8 cellular contexts compared by ENCODE assay signal in the genomic region with DNA sequence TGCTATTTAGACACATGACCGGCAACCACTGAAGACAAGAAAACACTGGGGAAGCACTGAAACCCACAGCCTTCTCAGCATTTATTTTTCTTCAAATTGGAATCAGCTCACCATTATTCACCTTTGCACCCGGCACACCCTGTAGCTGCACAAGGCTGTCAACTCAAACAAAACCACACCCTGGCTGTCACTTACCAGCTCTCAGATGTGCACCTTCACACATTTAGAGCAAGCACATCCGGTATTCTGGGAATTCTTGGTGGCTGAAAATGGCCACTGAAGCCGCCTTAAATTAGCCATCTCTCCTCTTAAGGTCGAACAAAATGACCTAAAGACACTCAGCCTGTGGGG. TPM values are rescaled to one million over a fixed set of nuclear protein-coding genes. Genes with fewer than 3 reads are reported as not detected.
DNase-seq lines count a peak whose midpoint lies in the region; ATAC-seq and TF ChIP-seq lines count a peak whose summit lies in the region.

No MANE protein-coding gene starts in this region.

- H3K4me1 Mint-ChIP-seq in CD14-positive monocyte, result peaks cover 44% of the 10 kb centered on the region

- peak overlapping the region; percentile 91 to 98 (median 97) for H3K27ac Mint-ChIP-seq in CD14-positive monocyte

- peak overlapping the region; percentile 75 to 89 for H3K4me3 Mint-ChIP-seq in CD14-positive monocyte

- H3K9me3 ChIP-seq in HUES6 (ENCODE audit: control insufficient read depth, insufficient read depth, low read depth, low read length), result no peaks in the 10 kb centered on the region

- H3K9me3 Mint-ChIP-seq in CD14-positive monocyte, result peaks cover 0 to 15% (median 1%) of the 10 kb centered on the region in 7 donors

- intact Hi-C loops in CD14-positive monocyte (cut with micrococcal nuclease), result no loop called here

- no peak for DNase-seq in CD14-positive monocyte (ENCODE audit: low spot score)
- DNase-seq in activated gamma-delta T cell treated with anti-CD3 and anti-CD28 coated beads, Interleukin-2, amount 50 U/mL, for 16 hours (ENCODE audit: low read depth), result peak; percentile 43
- peak; percentile 40 to 79 for DNase-seq in stimulated activated CD8-positive, alpha-beta memory T cell treated with anti-CD3 and anti-CD28 coated beads, Interleukin-7, amount 100 ng/mL, for 48 hours (ENCODE audit: extremely low read depth in 1 of 2, low read depth in 1 of 2)
- DNase-seq in NCI-H446 treated with DMSO at 0.1 percent for 48 hours (lab: John Stamatoyannopoulos, UW), result no peak
- no peak for DNase-seq in NCI-H526 treated with DMSO at 0.1 percent for 48 hours (lab: John Stamatoyannopoulos, UW)

- H3K36me3 Mint-ChIP-seq in CD14-positive monocyte, result peaks cover 5 to 18% of the 10 kb centered on the region in 2 donors

- peaks cover 23 to 33% (median 28%) of the 10 kb centered on the region in 3 donors for H3K27me3 Mint-ChIP-seq in CD14-positive monocyte (ENCODE audit: low read depth in 3 of 3)

- no peaks in the 10 kb centered on the region for H3K36me3 ChIP-seq in HUES6 (ENCODE audit: control insufficient read depth, insufficient read depth, low read length)

- H3K27me3 ChIP-seq in HUES6 (ENCODE audit: control insufficient read depth, insufficient read depth, low read length) (peaks cover 40% of the 10 kb centered on the region), layer of hippocampus (ENCODE audit: control insufficient read depth, insufficient read depth, low read length) (no peaks in the 10 kb centered on the region)

- H3K9ac ChIP-seq in HUES6 (ENCODE audit: low read length), result peak overlapping the region; percentile 42

- peak overlapping the region; percentile 48 for H3K4me3 ChIP-seq in HUES6 (ENCODE audit: low read depth, low read length)

- ATAC-seq in GM19463 (IDR thresholded peaks at IDR 0.05; ENCODE audit: unreplicated experiment), result peak; percentile 29

- H3K27ac ChIP-seq in HUES6 (ENCODE audit: low read depth, low read length), result no peak overlapping the region
- H3K27ac ChIP-seq in layer of hippocampus (ENCODE audit: low read depth, low read length), result peak overlapping the region; percentile 70

- peaks cover 28% of the 10 kb centered on the region for H3K4me1 ChIP-seq in HUES6 (ENCODE audit: control insufficient read depth, insufficient read depth, low read length)

- no peak for TF ChIP-seq CTCF in CD14-positive monocyte (IDR thresholded peaks at IDR 0.05)

RNA-seq across cellular contexts. Expression of a gene that starts 5.9 kb away (rescaled TPM):
- 1 to 10 TPM; 1.0 to 1.1 TPM for polyA plus RNA-seq in CD14-positive monocyte

RNA-seq across cellular contexts. Expression of a gene that starts 6.2 kb away (rescaled TPM):
- polyA plus RNA-seq in CD14-positive monocyte, result under 1 TPM in 1 of 2 donors, not detected in 1; 0.15 TPM

RNA-seq across cellular contexts. Expression of a gene that starts 56.4 kb away (rescaled TPM):
- polyA plus RNA-seq in CD14-positive monocyte, result 10 to 100 TPM; 28.8 to 37.0 TPM

Comparison
In these comparisons a context has a peak if more than half of its experiments do, and no peak if none do; other contexts are left out.
1. DNase-seq: peak in activated gamma-delta T cell treated with anti-CD3 and anti-CD28 coated beads, Interleukin-2, amount 50 U/mL, for 16 hours (single experiment) and stimulated activated CD8-positive, alpha-beta memory T cell treated with anti-CD3 and anti-CD28 coated beads, Interleukin-7, amount 100 ng/mL, for 48 hours (2 of 2); none in CD14-positive monocyte (single experiment), NCI-H446 treated with DMSO at 0.1 percent for 48 hours (single experiment) and NCI-H526 treated with DMSO at 0.1 percent for 48 hours (single experiment).